ENCODE assay signal across 20 cellular contexts in genomic region chr2:85908506-85908905, GRCh38.
"Had no signal": no experiment of that assay in that cellular context is flagged by ENCODE, and none has a peak within 500 bp of the region (broad histone marks: within the 10 kb centered on the region; RNA-seq: fewer than 3 reads in every experiment).

No MANE protein-coding gene starts in this region.

- H3K4me3 ChIP-seq: esophagus squamous epithelium, left ventricle myocardium inferior, lung, psoas muscle, spleen, thoracic aorta had no signal

- H3K4me3 Mint-ChIP-seq: effector memory CD8-positive, alpha-beta T cell; immature natural killer cell; naive B cell; nephron progenitor cell; stimulated activated naive B cell treated with anti-CD40 and anti-IgM and Interleukin-4, amounts not matched to agents 10 μg/mL and 1 μg/mL and 100 μg/mL, for 72 hours; stimulated activated naive CD8-positive, alpha-beta T cell treated with anti-CD3 and anti-CD28 coated beads, Interleukin-15, amount 100 ng/mL, for 72 hours had no signal

- H3K27ac Mint-ChIP-seq: effector memory CD8-positive, alpha-beta T cell; immature natural killer cell; nephron progenitor cell; stimulated activated naive B cell treated with anti-CD40 and anti-IgM and Interleukin-4, amounts not matched to agents 10 μg/mL and 1 μg/mL and 100 μg/mL, for 72 hours; stimulated activated naive CD8-positive, alpha-beta T cell treated with anti-CD3 and anti-CD28 coated beads, Interleukin-15, amount 100 ng/mL, for 72 hours had no signal

- H3K27me3 ChIP-seq: spleen had no signal

- H2AFZ ChIP-seq: parathyroid adenoma had no signal

- DNase-seq: effector memory CD8-positive, alpha-beta T cell; esophagus squamous epithelium; immature natural killer cell; kidney; left cardiac atrium; left ventricle myocardium inferior; mesendoderm; naive B cell; nephron progenitor cell; psoas muscle; retina; spleen; stimulated activated CD4-positive, alpha-beta T cell treated with anti-CD3 and anti-CD28 coated beads, Interleukin-2, amount 100 ng/mL, for 24 hours; stimulated activated CD4-positive, alpha-beta T cell treated with anti-CD3 and anti-CD28 coated beads, Interleukin-4, amount 100 ng/mL, for 4 hours; stimulated activated naive B cell treated with anti-CD40 and anti-IgM and Interleukin-4, amounts not matched to agents 10 μg/mL and 1 μg/mL and 100 μg/mL, for 72 hours; stimulated activated naive CD8-positive, alpha-beta T cell treated with anti-CD3 and anti-CD28 coated beads, Interleukin-15, amount 100 ng/mL, for 72 hours; trophoblast cell had no signal

- H3K27ac ChIP-seq: left ventricle myocardium inferior, parathyroid adenoma, psoas muscle, spleen, thoracic aorta had no signal

- H3K9ac ChIP-seq: parathyroid adenoma had no signal

- H3K79me2 ChIP-seq: parathyroid adenoma had no signal

- H3K9me3 Mint-ChIP-seq: effector memory CD8-positive, alpha-beta T cell; naive B cell; nephron progenitor cell; stimulated activated naive B cell treated with anti-CD40 and anti-IgM and Interleukin-4, amounts not matched to agents 10 μg/mL and 1 μg/mL and 100 μg/mL, for 72 hours; stimulated activated naive CD8-positive, alpha-beta T cell treated with anti-CD3 and anti-CD28 coated beads, Interleukin-15, amount 100 ng/mL, for 72 hours had no signal

- H3K4me1 ChIP-seq: parathyroid adenoma had no signal

- H3K36me3 ChIP-seq: esophagus squamous epithelium, left ventricle myocardium inferior, thoracic aorta had no signal

- H3K27me3 Mint-ChIP-seq: effector memory CD8-positive, alpha-beta T cell; naive B cell; stimulated activated naive B cell treated with anti-CD40 and anti-IgM and Interleukin-4, amounts not matched to agents 10 μg/mL and 1 μg/mL and 100 μg/mL, for 72 hours; stimulated activated naive CD8-positive, alpha-beta T cell treated with anti-CD3 and anti-CD28 coated beads, Interleukin-15, amount 100 ng/mL, for 72 hours had no signal

- H3K9me3 ChIP-seq: esophagus squamous epithelium, left ventricle myocardium inferior, psoas muscle, spleen, thoracic aorta had no signal
